Comparison of ENCODE assay signal across 28 cellular contexts in genomic region chr2:24018241-24018640, GRCh38. TPM values are rescaled to one million over a fixed set of nuclear protein-coding genes. Genes with fewer than 3 reads are reported as not detected.
"Had no signal": no experiment of that assay in that cellular context is flagged by ENCODE, and none has a peak within 500 bp of the region (broad histone marks: within the 10 kb centered on the region; RNA-seq: fewer than 3 reads in every experiment).

No MANE protein-coding gene starts in this region.

- H3K27me3 ChIP-seq: brain microvascular endothelial cell, cardiac muscle cell had no signal

- H3K4me3 ChIP-seq: cardiac muscle cell, SK-N-MC had no signal

- H3K4me3 Mint-ChIP-seq: activated CD4-positive, alpha-beta memory T cell treated with anti-CD3 and anti-CD28 coated beads for 36 hours; activated CD4-positive, alpha-beta T cell treated with anti-CD3 and anti-CD28 coated beads, Interleukin-2, amount 10 ng/mL, durations not matched to agents 7 days and 5 days; activated naive CD4-positive, alpha-beta T cell treated with anti-CD3 and anti-CD28 coated beads, Interleukin-2, amount 10 ng/mL, durations not matched to agents 7 days and 5 days; activated naive CD8-positive, alpha-beta T cell treated with anti-CD3 and anti-CD28 coated beads for 36 hours; activated T-cell treated with anti-CD3 and anti-CD28 coated beads, Interleukin-2, amount 50 U/mL, for 72 hours; T-cell had no signal

- H3K9me3 Mint-ChIP-seq: activated CD4-positive, alpha-beta memory T cell treated with anti-CD3 and anti-CD28 coated beads for 36 hours; activated CD4-positive, alpha-beta T cell treated with anti-CD3 and anti-CD28 coated beads, Interleukin-2, amount 10 ng/mL, durations not matched to agents 7 days and 5 days; activated naive CD4-positive, alpha-beta T cell treated with anti-CD3 and anti-CD28 coated beads, Interleukin-2, amount 10 ng/mL, durations not matched to agents 7 days and 5 days; activated naive CD8-positive, alpha-beta T cell treated with anti-CD3 and anti-CD28 coated beads for 36 hours; activated T-cell treated with anti-CD3 and anti-CD28 coated beads, Interleukin-2, amount 50 U/mL, for 72 hours; activated T-helper 2 cell treated with anti-CD3 and anti-CD28 coated beads, Interferon-gamma antibody, Interleukin-2, Interleukin-4, amounts not matched to agents 10 μg/mL and 5 μg/mL and 100 μg/mL, durations not matched to agents 14 hours and 24 hours and 36 hours; T-cell had no signal

- DNase-seq: activated CD4-positive, alpha-beta memory T cell treated with anti-CD3 and anti-CD28 coated beads for 36 hours; activated CD4-positive, alpha-beta T cell treated with anti-CD3 and anti-CD28 coated beads, Interleukin-2, amount 10 ng/mL, durations not matched to agents 7 days and 5 days; activated CD4-positive, CD25-positive, alpha-beta regulatory T cell; activated CD8-positive, alpha-beta memory T cell treated with anti-CD3 and anti-CD28 coated beads for 24 hours; activated gamma-delta T cell treated with Interleukin-2 at 50 U/mL for 16 hours; activated naive CD4-positive, alpha-beta T cell treated with anti-CD3 and anti-CD28 coated beads, Interleukin-2, amount 10 ng/mL, durations not matched to agents 7 days and 5 days; activated naive CD8-positive, alpha-beta T cell treated with anti-CD3 and anti-CD28 coated beads for 36 hours; activated T-cell treated with anti-CD3 and anti-CD28 coated beads, Interleukin-2, amount 50 U/mL, for 72 hours; brain microvascular endothelial cell; cerebellar nuclear complex; MM.1S; NCI-H1105; NCI-H1436 treated with DMSO at 0.1 percent for 48 hours; NCI-H1930; NCI-H345; NCI-H510A; NCI-H526 treated with DMSO at 0.1 percent for 48 hours; NK-92 treated with Interleukin-12 subunit alpha and Interleukin-12 subunit beta, amount 100 ng/mL, for 24 hours; OCI-M1; RPMI8226; T-cell; T-helper 2 cell; T1000 had no signal

- H3K36me3 ChIP-seq: brain microvascular endothelial cell, cardiac muscle cell had no signal

- H3K4me1 Mint-ChIP-seq: activated CD4-positive, alpha-beta T cell treated with anti-CD3 and anti-CD28 coated beads, Interleukin-2, amount 10 ng/mL, durations not matched to agents 7 days and 5 days; activated naive CD4-positive, alpha-beta T cell treated with anti-CD3 and anti-CD28 coated beads, Interleukin-2, amount 10 ng/mL, durations not matched to agents 7 days and 5 days; activated naive CD8-positive, alpha-beta T cell treated with anti-CD3 and anti-CD28 coated beads for 36 hours; T-cell had no signal

- H3K27me3 Mint-ChIP-seq: activated CD4-positive, alpha-beta memory T cell treated with anti-CD3 and anti-CD28 coated beads for 36 hours; activated CD4-positive, alpha-beta T cell treated with anti-CD3 and anti-CD28 coated beads, Interleukin-2, amount 10 ng/mL, durations not matched to agents 7 days and 5 days had no signal

- H3K27ac Mint-ChIP-seq: activated CD4-positive, alpha-beta memory T cell treated with anti-CD3 and anti-CD28 coated beads for 36 hours; activated CD4-positive, alpha-beta T cell treated with anti-CD3 and anti-CD28 coated beads, Interleukin-2, amount 10 ng/mL, durations not matched to agents 7 days and 5 days; activated naive CD4-positive, alpha-beta T cell treated with anti-CD3 and anti-CD28 coated beads, Interleukin-2, amount 10 ng/mL, durations not matched to agents 7 days and 5 days; activated naive CD8-positive, alpha-beta T cell treated with anti-CD3 and anti-CD28 coated beads for 36 hours; activated T-cell treated with anti-CD3 and anti-CD28 coated beads, Interleukin-2, amount 50 U/mL, for 72 hours; activated T-helper 2 cell treated with anti-CD3 and anti-CD28 coated beads, Interferon-gamma antibody, Interleukin-2, Interleukin-4, amounts not matched to agents 10 μg/mL and 5 μg/mL and 100 μg/mL, durations not matched to agents 14 hours and 24 hours and 36 hours; T-cell had no signal

- ATAC-seq: activated T-cell treated with anti-CD3 and anti-CD28 coated beads, Interleukin-2, amount 50 U/mL, for 72 hours; Panc1; Right ventricle myocardium inferior; T-cell had no signal

RNA-seq across cellular contexts. Expression of gene MFSD2B, which starts 8.4 kb away (rescaled TPM):
- total RNA-seq: activated CD4-positive, alpha-beta T cell treated with anti-CD3 and anti-CD28 coated beads, Interleukin-2, amount 10 ng/mL, durations not matched to agents 7 days and 5 days; Right ventricle myocardium inferior had no signal
